ENCODE assay signal across 18 cellular contexts in genomic region chr12:29253916-29254625, GRCh38.
DNase-seq lines count a peak whose midpoint lies in the region; FAIRE-seq and TF ChIP-seq lines count a peak whose summit lies in the region.
"Had no signal": no experiment of that assay in that cellular context is flagged by ENCODE, and none has a peak within 500 bp of the region (broad histone marks: within the 10 kb centered on the region; RNA-seq: fewer than 3 reads in every experiment).

No MANE protein-coding gene starts in this region.

- TF ChIP-seq POLR2A in NB4 (IDR thresholded peaks at IDR 0.05; ENCODE audit: extremely low read depth, insufficient read length) (no peak), endothelial cell of umbilical vein (IDR thresholded peaks at IDR 0.05; ENCODE audit: low read depth, low read length) (no peak), esophagus muscularis mucosa (IDR thresholded peaks at IDR 0.05; ENCODE audit: low read depth) (no peak)

- H3K9me3 ChIP-seq in BE2C (no peaks in the 10 kb centered on the region), endothelial cell of umbilical vein (replicated peaks; ENCODE audit: control insufficient read depth, insufficient read depth, low read length) (no peaks in the 10 kb centered on the region), esophagus muscularis mucosa (no peaks in the 10 kb centered on the region), tibial artery (no peaks in the 10 kb centered on the region)

- H3K27me3 ChIP-seq in BE2C (no peaks in the 10 kb centered on the region), endothelial cell of umbilical vein (ENCODE audit: control insufficient read depth in 2 of 2, insufficient read depth in 2 of 2, low read length in 2 of 2) (no peaks in the 10 kb centered on the region), esophagus muscularis mucosa (no peaks in the 10 kb centered on the region), tibial artery (no peaks in the 10 kb centered on the region)

- dilution Hi-C loops in endothelial cell of umbilical vein (cut with MboI; ENCODE audit: extremely low pct_ligation_motif_present, low sequenced_read_pairs) = no loop called here

- TF ChIP-seq CTCF in BE2C (IDR thresholded peaks at IDR 0.05; ENCODE audit: low read depth, low read length) (no peak), NB4 (IDR thresholded peaks at IDR 0.05; ENCODE audit: low read depth, low read length) (no peak), endothelial cell of umbilical vein (IDR thresholded peaks at IDR 0.05; ENCODE audit: extremely low read depth in 1 of 2, insufficient read depth in 1 of 2, low read depth in 1 of 2, low read length in 2 of 2) (no peak), esophagus muscularis mucosa (IDR thresholded peaks at IDR 0.05) (no peak), tibial artery (IDR thresholded peaks at IDR 0.05) (no peak)

- DNase-seq in BE2C (peak; percentile 33), NB4 (ENCODE audit: low read depth) (peak; percentile 31), NCI-H82 (lab: John Stamatoyannopoulos, UW) (peak; percentile 98), endothelial cell of umbilical vein (ENCODE audit: low read depth, low spot score) (no peak), esophagus muscularis mucosa (ENCODE audit: extremely low spot score) (no peak), COLO829 (ENCODE audit: low spot score) (no peak), tibial artery (no peak)
- no peak for DNase-seq in stimulated activated CD8-positive, alpha-beta memory T cell treated with anti-CD3 and anti-CD28 coated beads, Interleukin-4, amount 100 ng/mL, for 48 hours
- DNase-seq: C1 segment of cervical spinal cord; COR-L47; NCI-H1105 treated with DMSO at 0.1 percent for 48 hours; NCI-H1930; NCI-H526 treated with DMSO at 0.1 percent for 48 hours; NK-92 treated with Interleukin-12 subunit alpha and Interleukin-12 subunit beta, amount 100 ng/mL, for 24 hours; RPMI8226; SIG-M5; SW 1271 had no signal

- POLR2A ChIA-PET in endothelial cell of umbilical vein (lab: Charles Lee) = no interaction called here

- H3K4me1 ChIP-seq in BE2C = peaks cover 20% of the 10 kb centered on the region
- no peaks in the 10 kb centered on the region for H3K4me1 ChIP-seq in endothelial cell of umbilical vein (ENCODE audit: control insufficient read depth, extremely low read depth, insufficient read depth, low read length)
- peaks cover 0 to 6% (median 0%) of the 10 kb centered on the region in 4 donors for H3K4me1 ChIP-seq in esophagus muscularis mucosa
- no peaks in the 10 kb centered on the region for H3K4me1 ChIP-seq in tibial artery

- BruUV-seq in endothelial cell of umbilical vein (replicated peaks; lab: Mats Ljungman, UMichigan) = no TSS peak

- H3K27ac ChIP-seq in endothelial cell of umbilical vein (ENCODE audit: insufficient read depth, low read depth, low read length) (no peak overlapping the region), esophagus muscularis mucosa (replicated peaks in 1 of 4) (no peak overlapping the region), tibial artery (no peak overlapping the region)

- no peaks in the 10 kb centered on the region for H3K79me2 ChIP-seq in endothelial cell of umbilical vein (ENCODE audit: control insufficient read depth, insufficient read depth, low read length)

- TF ChIP-seq EP300 in esophagus muscularis mucosa (IDR thresholded peaks at IDR 0.05) = no peak

- no peak overlapping the region for H2AFZ ChIP-seq in endothelial cell of umbilical vein (ENCODE audit: low read depth, low read length)

- H3K4me3 ChIP-seq in BE2C (ENCODE audit: low read depth, low read length) (no peak overlapping the region), NB4 (ENCODE audit: low read depth, low read length) (no peak overlapping the region), endothelial cell of umbilical vein (replicated peaks in 1 of 3; ENCODE audit: insufficient read depth in 1 of 3, low read depth in 1 of 3, low read length in 3 of 3) (no peak overlapping the region), esophagus muscularis mucosa (no peak overlapping the region), tibial artery (no peak overlapping the region)

- H4K20me1 ChIP-seq in endothelial cell of umbilical vein (replicated peaks; ENCODE audit: control insufficient read depth, extremely low read depth, insufficient read depth, low read length) = no peaks in the 10 kb centered on the region

- no peak overlapping the region for H3K9ac ChIP-seq in endothelial cell of umbilical vein (replicated peaks; ENCODE audit: extremely low read depth, insufficient read depth, low read length)

- peak; percentile 42 for FAIRE-seq in endothelial cell of umbilical vein (lab: Jason Lieb, UNC)
- FAIRE-seq: GM19239 had no signal

- 91% methylated on average over 2 of the region's 2 CpGs for WGBS in esophagus muscularis mucosa

- CTCF ChIA-PET in endothelial cell of umbilical vein (lab: Charles Lee) = no interaction called here

- intact Hi-C loops in endothelial cell of umbilical vein (cut with micrococcal nuclease) (no loop called here), esophagus muscularis mucosa (cut with DNase I) (no loop called here), tibial artery (cut with DNase I; ENCODE audit: low total_unique reads) (no loop called here)

- no peaks in the 10 kb centered on the region for H3K9me1 ChIP-seq in endothelial cell of umbilical vein (replicated peaks; ENCODE audit: control insufficient read depth, extremely low read depth, insufficient read depth, low read length)

- H3K36me3 ChIP-seq in BE2C = no peaks in the 10 kb centered on the region
- no peaks in the 10 kb centered on the region for H3K36me3 ChIP-seq in endothelial cell of umbilical vein (ENCODE audit: control insufficient read depth in 2 of 2, extremely low read depth in 1 of 2, insufficient read depth in 2 of 2, low read length in 2 of 2)
- no peaks in the 10 kb centered on the region for H3K36me3 ChIP-seq in esophagus muscularis mucosa
- H3K36me3 ChIP-seq in tibial artery = no peaks in the 10 kb centered on the region

- H3K4me2 ChIP-seq in endothelial cell of umbilical vein (ENCODE audit: insufficient read depth, low read length) = no peak overlapping the region

TF ChIP-seq in endothelial cell of umbilical vein, 7 proteins besides CTCF, POLR2A, EP300 and RAD21:
- TF ChIP-seq POLR2AphosphoS5 (IDR thresholded peaks at IDR 0.05; ENCODE audit: insufficient read depth, low read depth, low read length) = no peak
- no peak for TF ChIP-seq MYC (IDR thresholded peaks at IDR 0.05; ENCODE audit: low read depth, low read length)
- no peak for TF ChIP-seq MAX (IDR thresholded peaks at IDR 0.05; ENCODE audit: insufficient read depth, insufficient read length)
- TF ChIP-seq FOS (IDR thresholded peaks at IDR 0.05; ENCODE audit: borderline replicate concordance, insufficient read depth, low read length) = no peak
- TF ChIP-seq JUN (IDR thresholded peaks at IDR 0.05; ENCODE audit: borderline replicate concordance, insufficient read depth, insufficient read length, low read depth) = no peak
- no peak for TF ChIP-seq EZH2 (IDR thresholded peaks at IDR 0.05; ENCODE audit: borderline replicate concordance, low read depth, low read length, severe bottlenecking)
- TF ChIP-seq GATA2 (IDR thresholded peaks at IDR 0.05; ENCODE audit: insufficient read depth, insufficient read length, low read depth, low read length) = no peak

Comparison
In these comparisons a context has a peak if more than half of its experiments do, and no peak if none do; other contexts are left out.
1. DNase-seq: peak in BE2C (single experiment), NB4 (single experiment) and NCI-H82 (single experiment); none in endothelial cell of umbilical vein (single experiment), esophagus muscularis mucosa (single experiment), COLO829 (single experiment), tibial artery (0 of 2) and stimulated activated CD8-positive, alpha-beta memory T cell treated with anti-CD3 and anti-CD28 coated beads, Interleukin-4, amount 100 ng/mL, for 48 hours (single experiment).